ENCODE assay signal across 9 cellular contexts in genomic region chr3:53160335-53160659, GRCh38. TPM values are rescaled to one million over a fixed set of nuclear protein-coding genes. Genes with fewer than 3 reads are reported as not detected.
A peak's percentile ranks its signal among the peaks of the same experiment; 100 is the strongest.
DNase-seq lines count a peak whose midpoint lies in the region; ATAC-seq and TF ChIP-seq lines count a peak whose summit lies in the region.
"Had no signal": no experiment of that assay in that cellular context is flagged by ENCODE, and none has a peak within 500 bp of the region (broad histone marks: within the 10 kb centered on the region; RNA-seq: fewer than 3 reads in every experiment).

No MANE protein-coding gene starts in this region.

- CTCF ChIA-PET in AG04450 (lab: Charles Lee), result interaction anchor here (0.9 to 1.7 kb wide), 6 partner anchors 19 to 50 kb away, joined by 3 to 9 read pairs (median 4); no protein-coding TSS in a partner anchor

- no peak for ATAC-seq in naive thymus-derived CD8-positive, alpha-beta T cell
- no peak for ATAC-seq in GM21367 (IDR thresholded peaks at IDR 0.05; ENCODE audit: unreplicated experiment)

- H3K36me3 ChIP-seq in KMS-11 (ENCODE audit: insufficient read depth), result no peaks in the 10 kb centered on the region

- H3K27ac Mint-ChIP-seq in naive thymus-derived CD8-positive, alpha-beta T cell, result peak overlapping the region; percentile 38 to 94 (median 83)

- peaks cover 18 to 43% (median 27%) of the 10 kb centered on the region in 4 donors for H3K4me1 Mint-ChIP-seq in naive thymus-derived CD8-positive, alpha-beta T cell

- H3K79me2 ChIP-seq in KMS-11 (ENCODE audit: insufficient read depth, low read depth), result no peaks in the 10 kb centered on the region

- H3K4me3 Mint-ChIP-seq in naive thymus-derived CD8-positive, alpha-beta T cell, result peak overlapping the region; percentile 79 to 92 (median 86)

- no peaks in the 10 kb centered on the region for H3K36me3 Mint-ChIP-seq in naive thymus-derived CD8-positive, alpha-beta T cell
- H3K36me3 Mint-ChIP-seq: activated naive CD4-positive, alpha-beta T cell treated with anti-CD3 and anti-CD28 coated beads, Interleukin-2, amount 50 U/mL, for 72 hours had no signal

- no peak overlapping the region; the same call in 1 of the 2 replicates for H2AFZ ChIP-seq in KMS-11 (ENCODE audit: low read depth)

- no peak for DNase-seq in AG04450 (ENCODE audit: low read depth, low spot score)
- DNase-seq in coronary artery (ENCODE audit: low spot score), result no peak
- no peak for DNase-seq in naive thymus-derived CD8-positive, alpha-beta T cell
- no peak for DNase-seq in SIG-M5 (lab: John Stamatoyannopoulos, UW)
- no peak for DNase-seq in cerebellar nuclear complex (lab: John Stamatoyannopoulos, UW)
- DNase-seq in islet precursor cell, result no peak

- peaks cover 20% of the 10 kb centered on the region for H3K27me3 ChIP-seq in AG04450 (ENCODE audit: control insufficient read depth, insufficient read depth, low read length)
- H3K27me3 ChIP-seq in KMS-11 (ENCODE audit: insufficient read depth, low read depth), result no peaks in the 10 kb centered on the region

- no peak for TF ChIP-seq CTCF in AG04450 (IDR thresholded peaks at IDR 0.05; ENCODE audit: low read depth, low read length)
- no peak; the same call in 1 of the 2 replicates for TF ChIP-seq CTCF in KMS-11 (conservative IDR thresholded peaks at IDR 0.05; ENCODE audit: low read depth, low read length)
- peak; percentile 75 for TF ChIP-seq CTCF in coronary artery (IDR thresholded peaks at IDR 0.05)

- H3K4me2 ChIP-seq in KMS-11, result peak overlapping the region; percentile 71

- peaks cover 4 to 25% (median 8%) of the 10 kb centered on the region in 5 donors for H3K27me3 Mint-ChIP-seq in naive thymus-derived CD8-positive, alpha-beta T cell

- no peaks in the 10 kb centered on the region for H3K9me3 Mint-ChIP-seq in naive thymus-derived CD8-positive, alpha-beta T cell
- H3K9me3 Mint-ChIP-seq: activated naive CD4-positive, alpha-beta T cell treated with anti-CD3 and anti-CD28 coated beads, Interleukin-2, amount 50 U/mL, for 72 hours had no signal

- H4K20me1 ChIP-seq in KMS-11 (ENCODE audit: insufficient read depth), result no peaks in the 10 kb centered on the region

- H3K4me1 ChIP-seq in KMS-11 (ENCODE audit: low read depth, poor library complexity, severe bottlenecking), result peaks cover 14% of the 10 kb centered on the region

- peak overlapping the region; percentile 79 for H3K4me3 ChIP-seq in AG04450 (ENCODE audit: low read depth, low read length)
- peak overlapping the region; percentile 43 for H3K4me3 ChIP-seq in KMS-11 (IDR thresholded peaks at IDR 0.05; ENCODE audit: insufficient read depth, low read depth, low read length)
- peak overlapping the region; percentile 94 for H3K4me3 ChIP-seq in coronary artery

- no peaks in the 10 kb centered on the region; the same call in 1 of the 2 replicates for H3K9me3 ChIP-seq in AG04450 (ENCODE audit: control insufficient read depth, insufficient read depth, low read length)

- POLR2A ChIA-PET in AG04450 (lab: Yijun Ruan, JAX), result no interaction called here
- POLR2A ChIA-PET in naive thymus-derived CD8-positive, alpha-beta T cell (lab: Charles Lee), result interaction anchor here (1.2 to 2.4 kb wide), 3 partner anchors 29 to 35 kb away, joined by 3 to 7 read pairs (median 4); no protein-coding TSS in a partner anchor

- H3K9ac ChIP-seq in KMS-11, result peak overlapping the region; percentile 44; the same call in 1 of the 2 replicates

- H3K27ac ChIP-seq in AG04450 (ENCODE audit: low read depth, low read length), result no peak overlapping the region
- H3K27ac ChIP-seq in KMS-11, result no peak overlapping the region
- peak overlapping the region; percentile 90 to 97 for H3K27ac ChIP-seq in coronary artery

RNA-seq across cellular contexts. Expression of gene PRKCD, which starts 0.7 kb away (rescaled TPM):
- polyA plus RNA-seq in AG04450 (2011; rRNA removed), result 13.6 and 13.7 TPM in 2 replicates
- polyA minus RNA-seq in AG04450 (2011; rRNA and poly(A)+ RNA removed), result 18.7 and 19.7 TPM in 2 replicates
- 10 to 100 TPM; 11.0 to 11.8 TPM for total RNA-seq in naive thymus-derived CD8-positive, alpha-beta T cell
- 10 to 100 TPM in 2 of 3 donors, 1 to 10 TPM in 1; 5.5 to 12.2 (median 10.4) TPM for polyA plus RNA-seq in naive thymus-derived CD8-positive, alpha-beta T cell

RNA-seq across cellular contexts. Expression of gene RFT1, which starts 30.1 kb away (rescaled TPM):
- polyA plus RNA-seq in AG04450 (2011; rRNA removed), result 24.7 and 26.4 TPM in 2 replicates
- 34.3 and 48.3 TPM in 2 replicates for polyA minus RNA-seq in AG04450 (2011; rRNA and poly(A)+ RNA removed)
- 10 to 100 TPM; 24.1 to 28.1 TPM for total RNA-seq in naive thymus-derived CD8-positive, alpha-beta T cell
- 10 to 100 TPM; 16.4 to 26.3 (median 22.4) TPM for polyA plus RNA-seq in naive thymus-derived CD8-positive, alpha-beta T cell

Comparison
In these comparisons a context has a peak if more than half of its experiments do, and no peak if none do; other contexts are left out.
1. H3K27ac ChIP-seq: peak in coronary artery (2 of 2); none in AG04450 (single experiment) and KMS-11 (single experiment).
2. H3K4me3 ChIP-seq: peak in every context shown above with its lines; median percentile 94 in coronary artery; 79 in AG04450; 43 in KMS-11.